ENCODE assay signal across 8 cellular contexts in the genomic region with DNA sequence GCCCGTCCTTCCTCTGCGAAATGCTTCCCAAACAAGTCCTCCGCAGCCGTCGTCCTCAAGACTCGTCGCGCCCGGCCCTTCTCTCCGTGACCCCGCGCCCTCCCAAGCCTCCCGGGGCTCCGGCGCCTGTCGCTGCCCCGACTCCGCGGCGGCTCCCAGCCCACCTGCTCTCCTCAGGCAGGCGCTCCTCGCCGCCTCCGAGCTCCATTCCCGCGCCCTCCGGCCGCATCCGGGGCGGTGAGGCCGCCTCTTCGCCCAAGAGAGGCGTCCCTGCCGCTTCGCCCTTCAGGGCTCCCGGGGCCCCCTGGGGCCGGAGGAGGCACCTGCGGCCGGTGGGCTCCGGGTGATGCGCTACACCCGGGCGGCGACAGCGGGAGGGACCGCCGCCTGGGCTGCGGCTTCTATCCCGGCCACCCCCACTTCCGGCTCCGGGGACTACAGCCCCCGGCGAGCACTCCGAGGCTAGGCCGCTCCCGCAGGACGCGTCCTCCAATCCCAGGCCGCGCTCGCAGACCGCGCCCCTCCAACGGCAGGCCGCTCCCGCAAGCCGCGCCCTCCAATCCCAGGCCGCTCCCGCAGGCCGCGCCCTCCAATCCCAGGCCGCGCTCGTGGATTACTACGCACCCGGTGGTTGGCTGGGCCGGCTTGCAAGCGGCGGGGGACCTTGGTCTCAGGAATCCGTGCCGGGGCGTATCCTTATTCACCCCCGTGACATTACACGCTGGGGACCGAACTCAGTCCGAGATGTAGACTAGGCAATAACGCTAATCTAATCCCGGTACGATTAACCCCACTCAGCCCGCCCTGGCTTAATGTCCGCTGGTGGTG. TPM values are rescaled to one million over a fixed set of nuclear protein-coding genes. Genes with fewer than 3 reads are reported as not detected.
DNase-seq lines count a peak whose midpoint lies in the region; ATAC-seq and TF ChIP-seq lines count a peak whose summit lies in the region.

A gene (minus strand): TSS at position 414 of the 828 bp plus-strand sequence. CDS start 185 bp downstream, at position 229.

- no peaks in the 10 kb centered on the region for H3K36me3 Mint-ChIP-seq in T-helper 1 cell treated with Interleukin-12 subunit alpha and Interleukin-12 subunit beta and Interleukin-4 antibody, amounts not matched to agents 30 μg/mL and 1 μg/mL, for 36 hours (ENCODE audit: low read depth)
- no peaks in the 10 kb centered on the region for H3K36me3 Mint-ChIP-seq in progenitor cell of endocrine pancreas (ENCODE audit: insufficient read depth)

- H3K9me3 ChIP-seq in left ventricle myocardium inferior (replicated peaks) (no peaks in the 10 kb centered on the region), upper lobe of right lung (no peaks in the 10 kb centered on the region)

- ATAC-seq in GM18498 (IDR thresholded peaks at IDR 0.05; ENCODE audit: unreplicated experiment), result peak; percentile 85
- peak; percentile 84 for ATAC-seq in HG02885 (IDR thresholded peaks at IDR 0.05; ENCODE audit: poor library complexity, unreplicated experiment)
- ATAC-seq in upper lobe of right lung, result peak; percentile 99

- H3K27me3 Mint-ChIP-seq in T-helper 1 cell treated with Interleukin-12 subunit alpha and Interleukin-12 subunit beta and Interleukin-4 antibody, amounts not matched to agents 30 μg/mL and 1 μg/mL, for 36 hours (ENCODE audit: low read depth), result no peaks in the 10 kb centered on the region
- no peaks in the 10 kb centered on the region for H3K27me3 Mint-ChIP-seq in progenitor cell of endocrine pancreas

- H3K27me3 ChIP-seq in left ventricle myocardium inferior (ENCODE audit: low read depth), result no peaks in the 10 kb centered on the region
- H3K27me3 ChIP-seq in upper lobe of right lung, result no peaks in the 10 kb centered on the region

- DNase-seq in NCI-H1694 treated with DMSO at 0.1 percent for 48 hours (lab: John Stamatoyannopoulos, UW) (peak; percentile 93), amygdala (lab: John Stamatoyannopoulos, UW) (peak; percentile 42 to 98 (median 94)), left ventricle myocardium inferior (peak; percentile 95), progenitor cell of endocrine pancreas (ENCODE audit: low spot score, unreplicated experiment) (peak; percentile 92), upper lobe of right lung (peak; percentile 98)

- H3K27ac ChIP-seq in left ventricle myocardium inferior (replicated peaks), result peak within 1 kb of the TSS; percentile 86
- H3K27ac ChIP-seq in upper lobe of right lung, result peak within 1 kb of the TSS; percentile 85

- peak within 1 kb of the TSS; percentile 97 for H3K27ac Mint-ChIP-seq in T-helper 1 cell treated with Interleukin-12 subunit alpha and Interleukin-12 subunit beta and Interleukin-4 antibody, amounts not matched to agents 30 μg/mL and 1 μg/mL, for 36 hours
- peak within 1 kb of the TSS; percentile 94 for H3K27ac Mint-ChIP-seq in progenitor cell of endocrine pancreas

- H3K4me1 Mint-ChIP-seq in T-helper 1 cell treated with Interleukin-12 subunit alpha and Interleukin-12 subunit beta and Interleukin-4 antibody, amounts not matched to agents 30 μg/mL and 1 μg/mL, for 36 hours (ENCODE audit: low read depth), result peaks cover 24% of the 10 kb centered on the region
- H3K4me1 Mint-ChIP-seq in progenitor cell of endocrine pancreas (ENCODE audit: low read depth), result peaks cover 11% of the 10 kb centered on the region

- TF ChIP-seq CTCF in left ventricle myocardium inferior (IDR thresholded peaks at IDR 0.05; ENCODE audit: borderline replicate concordance) (no peak), progenitor cell of endocrine pancreas (IDR thresholded peaks at IDR 0.05; ENCODE audit: unreplicated experiment) (no peak), upper lobe of right lung (IDR thresholded peaks at IDR 0.05) (no peak)

- H3K4me3 ChIP-seq in left ventricle myocardium inferior (peak within 1 kb of the TSS; percentile 83), upper lobe of right lung (peak within 1 kb of the TSS; percentile 95)

- intact Hi-C loops in left ventricle myocardium inferior (cut with micrococcal nuclease) (no loop called here), upper lobe of right lung (cut with DNase I) (no loop called here)

- H3K4me3 Mint-ChIP-seq in T-helper 1 cell treated with Interleukin-12 subunit alpha and Interleukin-12 subunit beta and Interleukin-4 antibody, amounts not matched to agents 30 μg/mL and 1 μg/mL, for 36 hours, result peak within 1 kb of the TSS; percentile 97
- H3K4me3 Mint-ChIP-seq in progenitor cell of endocrine pancreas (ENCODE audit: low read depth), result peak within 1 kb of the TSS; percentile 87

- H3K4me1 ChIP-seq in left ventricle myocardium inferior, result peaks cover 25% of the 10 kb centered on the region
- peaks cover 15% of the 10 kb centered on the region for H3K4me1 ChIP-seq in upper lobe of right lung

- no peaks in the 10 kb centered on the region for H3K36me3 ChIP-seq in left ventricle myocardium inferior
- no peaks in the 10 kb centered on the region for H3K36me3 ChIP-seq in upper lobe of right lung

- H3K9me3 Mint-ChIP-seq in T-helper 1 cell treated with Interleukin-12 subunit alpha and Interleukin-12 subunit beta and Interleukin-4 antibody, amounts not matched to agents 30 μg/mL and 1 μg/mL, for 36 hours, result no peaks in the 10 kb centered on the region
- H3K9me3 Mint-ChIP-seq in progenitor cell of endocrine pancreas (ENCODE audit: low read depth), result no peaks in the 10 kb centered on the region

RNA-seq across cellular contexts. Expression of the gene that starts here (rescaled TPM):
- total RNA-seq in left ventricle myocardium inferior, result 23.3 TPM
- total RNA-seq in progenitor cell of endocrine pancreas, result 29.0 and 30.4 TPM in 2 replicates
- total RNA-seq in upper lobe of right lung, result 35.2 TPM

Comparison
In these comparisons a context has a peak if more than half of its experiments do, and no peak if none do; other contexts are left out.
1. Peak in every context shown above with its lines: DNase-seq, ATAC-seq, H3K4me3 ChIP-seq and H3K27ac ChIP-seq.